Comparison of ENCODE assay signal across 8 cellular contexts in the genomic region with DNA sequence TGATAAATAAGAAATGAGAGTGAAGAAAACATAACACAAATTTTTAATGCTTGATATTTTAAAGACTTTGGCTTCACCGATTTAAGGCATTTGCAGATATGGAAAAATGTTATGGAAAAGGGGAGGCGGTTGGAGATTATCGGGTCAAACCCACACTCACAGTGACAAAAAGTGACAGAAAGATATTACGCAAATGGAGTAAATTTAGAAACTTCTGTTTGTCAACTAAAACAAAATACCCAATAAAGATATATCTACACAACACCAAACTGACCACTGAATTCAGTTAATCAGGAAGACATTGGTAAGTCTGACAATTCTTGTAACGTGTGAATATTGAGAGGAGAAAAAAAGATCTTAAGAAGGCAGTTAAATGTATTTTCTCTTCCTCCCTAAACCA. TPM values are rescaled to one million over a fixed set of nuclear protein-coding genes. Genes with fewer than 3 reads are reported as not detected.
DNase-seq lines count a peak whose midpoint lies in the region; ATAC-seq and TF ChIP-seq lines count a peak whose summit lies in the region.

No MANE protein-coding gene starts in this region.

- peak overlapping the region; percentile 92 for H3K4me3 ChIP-seq in BLaER1
- peak overlapping the region; percentile 88 for H3K4me3 ChIP-seq in MG63

- TF ChIP-seq CTCF in chondrocyte (IDR thresholded peaks at IDR 0.05): no peak

- no peak overlapping the region for H3K27ac ChIP-seq in BLaER1

- H3K27me3 Mint-ChIP-seq in chondrocyte (ENCODE audit: low read depth): no peaks in the 10 kb centered on the region
- H3K27me3 Mint-ChIP-seq in natural killer cell treated with Interleukin-12 subunit alpha and Interleukin-12 subunit beta and Interleukin-15 and Interleukin-18, amount 100 ng/mL, for 72 hours: no peaks in the 10 kb centered on the region

- H3K4me1 ChIP-seq in BLaER1: peaks cover 53% of the 10 kb centered on the region

- DNase-seq in MG63: no peak
- DNase-seq in chondrocyte (ENCODE audit: low spot score): no peak
- no peak for DNase-seq in natural killer cell treated with Interleukin-12 subunit alpha and Interleukin-12 subunit beta and Interleukin-15 and Interleukin-18, amount 100 ng/mL, for 72 hours (ENCODE audit: low spot score)
- no peak for DNase-seq in NCI-H2227 treated with DMSO at 0.1 percent for 48 hours (lab: John Stamatoyannopoulos, UW)
- DNase-seq in NCI-H1417 (lab: John Stamatoyannopoulos, UW): no peak
- DNase-seq in islet precursor cell: no peak
- DNase-seq in SIG-M5 treated with dmso at 0.1 percent for 504 hours (lab: John Stamatoyannopoulos, UW; ENCODE audit: unreplicated experiment): no peak

- peaks cover 2% of the 10 kb centered on the region for H3K36me3 Mint-ChIP-seq in chondrocyte (ENCODE audit: low read depth)
- H3K36me3 Mint-ChIP-seq in natural killer cell treated with Interleukin-12 subunit alpha and Interleukin-12 subunit beta and Interleukin-15 and Interleukin-18, amount 100 ng/mL, for 72 hours: no peaks in the 10 kb centered on the region

- H3K27ac Mint-ChIP-seq in chondrocyte (ENCODE audit: unreplicated experiment): peak overlapping the region; percentile 100
- peak overlapping the region; percentile 88 to 91 for H3K27ac Mint-ChIP-seq in natural killer cell treated with Interleukin-12 subunit alpha and Interleukin-12 subunit beta and Interleukin-15 and Interleukin-18, amount 100 ng/mL, for 72 hours

- H4K20me1 ChIP-seq in BLaER1: peaks cover 70% of the 10 kb centered on the region

- no peak for ATAC-seq in natural killer cell treated with Interleukin-12 subunit alpha and Interleukin-12 subunit beta and Interleukin-15 and Interleukin-18, amount 100 ng/mL, for 72 hours

- peaks cover 62% of the 10 kb centered on the region for H3K4me1 Mint-ChIP-seq in chondrocyte (ENCODE audit: low read depth)
- peaks cover 41 to 66% of the 10 kb centered on the region in 2 donors for H3K4me1 Mint-ChIP-seq in natural killer cell treated with Interleukin-12 subunit alpha and Interleukin-12 subunit beta and Interleukin-15 and Interleukin-18, amount 100 ng/mL, for 72 hours (ENCODE audit: low read depth in 2 of 2)

- peaks cover 5% of the 10 kb centered on the region; the same call in 1 of the 2 replicates for H3K36me3 ChIP-seq in BLaER1
- peaks cover 4% of the 10 kb centered on the region; the same call in 1 of the 2 replicates for H3K36me3 ChIP-seq in MG63

- peak overlapping the region; percentile 82 for H3K4me2 ChIP-seq in BLaER1

- H3K4me3 Mint-ChIP-seq in chondrocyte (ENCODE audit: unreplicated experiment): peak overlapping the region; percentile 100
- H3K4me3 Mint-ChIP-seq in natural killer cell treated with Interleukin-12 subunit alpha and Interleukin-12 subunit beta and Interleukin-15 and Interleukin-18, amount 100 ng/mL, for 72 hours: peak overlapping the region; percentile 93

- H3K9me3 ChIP-seq in BLaER1 (no peaks in the 10 kb centered on the region), MG63 (no peaks in the 10 kb centered on the region)

- H3K27me3 ChIP-seq in BLaER1 (no peaks in the 10 kb centered on the region), MG63 (no peaks in the 10 kb centered on the region)

- H3K9ac ChIP-seq in BLaER1: peak overlapping the region; percentile 97

- no peaks in the 10 kb centered on the region for H3K9me3 Mint-ChIP-seq in chondrocyte (ENCODE audit: low read depth)
- H3K9me3 Mint-ChIP-seq in natural killer cell treated with Interleukin-12 subunit alpha and Interleukin-12 subunit beta and Interleukin-15 and Interleukin-18, amount 100 ng/mL, for 72 hours: no peaks in the 10 kb centered on the region

RNA-seq across cellular contexts. Expression of gene PPP1R12A, which starts 2.5 kb away (rescaled TPM):
- total RNA-seq in MG63 (2014; rRNA removed; shearing (Covaris generic); ENCODE audit: low replicate concordance): 47.4 and 82.1 TPM in 2 replicates
- total RNA-seq in chondrocyte: 118 to 139 TPM (median 135 TPM) in 3 replicates
- 100 to 1,000 TPM; 112 to 131 TPM for total RNA-seq in natural killer cell treated with Interleukin-12 subunit alpha and Interleukin-12 subunit beta and Interleukin-15 and Interleukin-18, amount 100 ng/mL, for 72 hours
